Comparison of ENCODE assay signal across 1 cellular context in the genomic region with DNA sequence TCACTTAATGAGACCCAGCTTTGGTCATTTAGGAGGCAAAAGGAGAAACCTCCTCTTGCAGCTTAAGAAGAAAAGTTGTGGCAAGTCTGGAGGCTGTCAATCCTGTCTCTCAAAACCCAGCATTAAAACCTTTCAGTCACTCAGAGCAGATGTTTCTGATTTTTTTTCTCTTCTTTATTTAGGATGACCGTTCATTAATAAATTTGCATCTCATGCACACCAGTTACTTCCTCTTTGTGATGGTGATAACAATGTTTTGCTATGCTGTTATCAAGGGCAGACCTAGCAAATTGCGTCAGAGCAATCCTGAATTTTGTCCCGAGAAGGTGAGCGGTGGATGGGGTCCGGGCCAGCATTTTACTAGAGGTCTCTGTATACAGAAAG.
TF ChIP-seq lines count a peak whose summit lies in the region.

No MANE protein-coding gene starts in this region.

TF ChIP-seq in GM23338, 12 proteins besides CTCF, POLR2A, EP300 and RAD21:
- TF ChIP-seq, protein P1, sequence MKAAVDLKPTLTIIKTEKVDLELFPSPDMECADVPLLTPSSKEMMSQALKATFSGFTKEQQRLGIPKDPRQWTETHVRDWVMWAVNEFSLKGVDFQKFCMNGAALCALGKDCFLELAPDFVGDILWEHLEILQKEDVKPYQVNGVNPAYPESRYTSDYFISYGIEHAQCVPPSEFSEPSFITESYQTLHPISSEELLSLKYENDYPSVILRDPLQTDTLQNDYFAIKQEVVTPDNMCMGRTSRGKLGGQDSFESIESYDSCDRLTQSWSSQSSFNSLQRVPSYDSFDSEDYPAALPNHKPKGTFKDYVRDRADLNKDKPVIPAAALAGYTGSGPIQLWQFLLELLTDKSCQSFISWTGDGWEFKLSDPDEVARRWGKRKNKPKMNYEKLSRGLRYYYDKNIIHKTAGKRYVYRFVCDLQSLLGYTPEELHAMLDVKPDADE (IDR thresholded peaks at IDR 0.05) = no peak
- TF ChIP-seq ZNF331 (CRISPR knock-in tag; IDR thresholded peaks at IDR 0.05; ENCODE audit: low read depth) (no peak), CREB1 (CRISPR knock-in tag; IDR thresholded peaks at IDR 0.05; ENCODE audit: low read depth) (no peak), EZH2phosphoT487 (IDR thresholded peaks at IDR 0.05; ENCODE audit: unreplicated experiment) (no peak), EZH2 (IDR thresholded peaks at IDR 0.05; ENCODE audit: low read depth, unreplicated experiment) (no peak)
- TF ChIP-seq, protein P2, sequence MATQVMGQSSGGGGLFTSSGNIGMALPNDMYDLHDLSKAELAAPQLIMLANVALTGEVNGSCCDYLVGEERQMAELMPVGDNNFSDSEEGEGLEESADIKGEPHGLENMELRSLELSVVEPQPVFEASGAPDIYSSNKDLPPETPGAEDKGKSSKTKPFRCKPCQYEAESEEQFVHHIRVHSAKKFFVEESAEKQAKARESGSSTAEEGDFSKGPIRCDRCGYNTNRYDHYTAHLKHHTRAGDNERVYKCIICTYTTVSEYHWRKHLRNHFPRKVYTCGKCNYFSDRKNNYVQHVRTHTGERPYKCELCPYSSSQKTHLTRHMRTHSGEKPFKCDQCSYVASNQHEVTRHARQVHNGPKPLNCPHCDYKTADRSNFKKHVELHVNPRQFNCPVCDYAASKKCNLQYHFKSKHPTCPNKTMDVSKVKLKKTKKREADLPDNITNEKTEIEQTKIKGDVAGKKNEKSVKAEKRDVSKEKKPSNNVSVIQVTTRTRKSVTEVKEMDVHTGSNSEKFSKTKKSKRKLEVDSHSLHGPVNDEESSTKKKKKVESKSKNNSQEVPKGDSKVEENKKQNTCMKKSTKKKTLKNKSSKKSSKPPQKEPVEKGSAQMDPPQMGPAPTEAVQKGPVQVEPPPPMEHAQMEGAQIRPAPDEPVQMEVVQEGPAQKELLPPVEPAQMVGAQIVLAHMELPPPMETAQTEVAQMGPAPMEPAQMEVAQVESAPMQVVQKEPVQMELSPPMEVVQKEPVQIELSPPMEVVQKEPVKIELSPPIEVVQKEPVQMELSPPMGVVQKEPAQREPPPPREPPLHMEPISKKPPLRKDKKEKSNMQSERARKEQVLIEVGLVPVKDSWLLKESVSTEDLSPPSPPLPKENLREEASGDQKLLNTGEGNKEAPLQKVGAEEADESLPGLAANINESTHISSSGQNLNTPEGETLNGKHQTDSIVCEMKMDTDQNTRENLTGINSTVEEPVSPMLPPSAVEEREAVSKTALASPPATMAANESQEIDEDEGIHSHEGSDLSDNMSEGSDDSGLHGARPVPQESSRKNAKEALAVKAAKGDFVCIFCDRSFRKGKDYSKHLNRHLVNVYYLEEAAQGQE (IDR thresholded peaks at IDR 0.05; ENCODE audit: unreplicated experiment) = no peak
- TF ChIP-seq, protein P3, sequence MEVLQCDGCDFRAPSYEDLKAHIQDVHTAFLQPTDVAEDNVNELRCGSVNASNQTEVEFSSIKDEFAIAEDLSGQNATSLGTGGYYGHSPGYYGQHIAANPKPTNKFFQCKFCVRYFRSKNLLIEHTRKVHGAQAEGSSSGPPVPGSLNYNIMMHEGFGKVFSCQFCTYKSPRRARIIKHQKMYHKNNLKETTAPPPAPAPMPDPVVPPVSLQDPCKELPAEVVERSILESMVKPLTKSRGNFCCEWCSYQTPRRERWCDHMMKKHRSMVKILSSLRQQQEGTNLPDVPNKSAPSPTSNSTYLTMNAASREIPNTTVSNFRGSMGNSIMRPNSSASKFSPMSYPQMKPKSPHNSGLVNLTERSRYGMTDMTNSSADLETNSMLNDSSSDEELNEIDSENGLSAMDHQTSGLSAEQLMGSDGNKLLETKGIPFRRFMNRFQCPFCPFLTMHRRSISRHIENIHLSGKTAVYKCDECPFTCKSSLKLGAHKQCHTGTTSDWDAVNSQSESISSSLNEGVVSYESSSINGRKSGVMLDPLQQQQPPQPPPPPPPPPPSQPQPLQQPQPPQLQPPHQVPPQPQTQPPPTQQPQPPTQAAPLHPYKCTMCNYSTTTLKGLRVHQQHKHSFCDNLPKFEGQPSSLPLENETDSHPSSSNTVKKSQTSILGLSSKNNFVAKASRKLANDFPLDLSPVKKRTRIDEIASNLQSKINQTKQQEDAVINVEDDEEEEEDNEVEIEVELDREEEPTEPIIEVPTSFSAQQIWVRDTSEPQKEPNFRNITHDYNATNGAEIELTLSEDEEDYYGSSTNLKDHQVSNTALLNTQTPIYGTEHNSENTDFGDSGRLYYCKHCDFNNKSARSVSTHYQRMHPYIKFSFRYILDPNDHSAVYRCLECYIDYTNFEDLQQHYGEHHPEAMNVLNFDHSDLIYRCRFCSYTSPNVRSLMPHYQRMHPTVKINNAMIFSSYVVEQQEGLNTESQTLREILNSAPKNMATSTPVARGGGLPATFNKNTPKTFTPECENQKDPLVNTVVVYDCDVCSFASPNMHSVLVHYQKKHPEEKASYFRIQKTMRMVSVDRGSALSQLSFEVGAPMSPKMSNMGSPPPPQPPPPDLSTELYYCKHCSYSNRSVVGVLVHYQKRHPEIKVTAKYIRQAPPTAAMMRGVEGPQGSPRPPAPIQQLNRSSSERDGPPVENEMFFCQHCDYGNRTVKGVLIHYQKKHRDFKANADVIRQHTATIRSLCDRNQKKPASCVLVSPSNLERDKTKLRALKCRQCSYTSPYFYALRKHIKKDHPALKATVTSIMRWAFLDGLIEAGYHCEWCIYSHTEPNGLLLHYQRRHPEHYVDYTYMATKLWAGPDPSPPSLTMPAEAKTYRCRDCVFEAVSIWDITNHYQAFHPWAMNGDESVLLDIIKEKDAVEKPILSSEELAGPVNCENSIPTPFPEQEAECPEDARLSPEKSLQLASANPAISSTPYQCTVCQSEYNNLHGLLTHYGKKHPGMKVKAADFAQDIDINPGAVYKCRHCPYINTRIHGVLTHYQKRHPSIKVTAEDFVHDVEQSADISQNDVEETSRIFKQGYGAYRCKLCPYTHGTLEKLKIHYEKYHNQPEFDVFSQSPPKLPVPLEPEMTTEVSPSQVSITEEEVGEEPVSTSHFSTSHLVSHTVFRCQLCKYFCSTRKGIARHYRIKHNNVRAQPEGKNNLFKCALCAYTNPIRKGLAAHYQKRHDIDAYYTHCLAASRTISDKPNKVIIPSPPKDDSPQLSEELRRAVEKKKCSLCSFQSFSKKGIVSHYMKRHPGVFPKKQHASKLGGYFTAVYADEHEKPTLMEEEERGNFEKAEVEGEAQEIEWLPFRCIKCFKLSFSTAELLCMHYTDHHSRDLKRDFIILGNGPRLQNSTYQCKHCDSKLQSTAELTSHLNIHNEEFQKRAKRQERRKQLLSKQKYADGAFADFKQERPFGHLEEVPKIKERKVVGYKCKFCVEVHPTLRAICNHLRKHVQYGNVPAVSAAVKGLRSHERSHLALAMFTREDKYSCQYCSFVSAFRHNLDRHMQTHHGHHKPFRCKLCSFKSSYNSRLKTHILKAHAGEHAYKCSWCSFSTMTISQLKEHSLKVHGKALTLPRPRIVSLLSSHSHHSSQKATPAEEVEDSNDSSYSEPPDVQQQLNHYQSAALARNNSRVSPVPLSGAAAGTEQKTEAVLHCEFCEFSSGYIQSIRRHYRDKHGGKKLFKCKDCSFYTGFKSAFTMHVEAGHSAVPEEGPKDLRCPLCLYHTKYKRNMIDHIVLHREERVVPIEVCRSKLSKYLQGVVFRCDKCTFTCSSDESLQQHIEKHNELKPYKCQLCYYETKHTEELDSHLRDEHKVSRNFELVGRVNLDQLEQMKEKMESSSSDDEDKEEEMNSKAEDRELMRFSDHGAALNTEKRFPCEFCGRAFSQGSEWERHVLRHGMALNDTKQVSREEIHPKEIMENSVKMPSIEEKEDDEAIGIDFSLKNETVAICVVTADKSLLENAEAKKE (CRISPR knock-in tag; IDR thresholded peaks at IDR 0.05) = no peak
TF ChIP-seq in GM23338: peak in this region for 0.
